ENCODE assay signal across 9 cellular contexts in genomic region chr10:45374451-45375052, GRCh38. TPM values are rescaled to one million over a fixed set of nuclear protein-coding genes. Genes with fewer than 3 reads are reported as not detected.
DNase-seq lines count a peak whose midpoint lies in the region; ATAC-seq and TF ChIP-seq lines count a peak whose summit lies in the region.
"Had no signal": no experiment of that assay in that cellular context is flagged by ENCODE, and none has a peak within 500 bp of the region (broad histone marks: within the 10 kb centered on the region; RNA-seq: fewer than 3 reads in every experiment).

No MANE protein-coding gene starts in this region.

- peak overlapping the region in 16 of 59 donors; percentile 10 to 75 (median 39) for H3K27ac ChIP-seq in dorsolateral prefrontal cortex

- TF ChIP-seq CTCF in dorsolateral prefrontal cortex (IDR thresholded peaks at IDR 0.05 in 54 of 56, conservative IDR thresholded peaks at IDR 0.05 in 2 of 56; ENCODE audit: low read depth in 1 of 56, partially characterized antibody in 56 of 56): no peak

- H3K27ac Mint-ChIP-seq in T-helper 1 cell treated with Interleukin-12 subunit alpha and Interleukin-12 subunit beta and Interleukin-4 antibody, amounts not matched to agents 30 μg/mL and 1 μg/mL, for 36 hours: no peak overlapping the region
- peak overlapping the region; percentile 75 to 98 (median 92) for H3K27ac Mint-ChIP-seq in naive B cell

- H3K4me3 ChIP-seq in dorsolateral prefrontal cortex: peak overlapping the region; percentile 26 to 69 (median 57)

- H3K4me3 Mint-ChIP-seq in T-helper 1 cell treated with Interleukin-12 subunit alpha and Interleukin-12 subunit beta and Interleukin-4 antibody, amounts not matched to agents 30 μg/mL and 1 μg/mL, for 36 hours: peak overlapping the region; percentile 77
- H3K4me3 Mint-ChIP-seq in naive B cell: peak overlapping the region; percentile 86 to 98 (median 96)

- H3K27me3 Mint-ChIP-seq in T-helper 1 cell treated with Interleukin-12 subunit alpha and Interleukin-12 subunit beta and Interleukin-4 antibody, amounts not matched to agents 30 μg/mL and 1 μg/mL, for 36 hours (ENCODE audit: low read depth): peaks cover 60% of the 10 kb centered on the region
- no peaks in the 10 kb centered on the region for H3K27me3 Mint-ChIP-seq in naive B cell

- ATAC-seq in naive B cell (ENCODE audit: low read depth in 2 of 2): no peak

- peaks cover 0 to 56% (median 34%) of the 10 kb centered on the region in 45 donors for H3K27me3 ChIP-seq in dorsolateral prefrontal cortex

- intact Hi-C loops in dorsolateral prefrontal cortex (cut with DNase I): no loop called here

- peaks cover 35% of the 10 kb centered on the region for H3K4me1 Mint-ChIP-seq in T-helper 1 cell treated with Interleukin-12 subunit alpha and Interleukin-12 subunit beta and Interleukin-4 antibody, amounts not matched to agents 30 μg/mL and 1 μg/mL, for 36 hours (ENCODE audit: low read depth)
- peaks cover 68 to 86% (median 84%) of the 10 kb centered on the region in 3 donors for H3K4me1 Mint-ChIP-seq in naive B cell

- DNase-seq in T-helper 1 cell (no peak), HT-29 (ENCODE audit: low spot score) (peak; percentile 73), dorsolateral prefrontal cortex (peak in 1 of 10 donors; percentile 45), naive B cell (no peak), activated gamma-delta T cell treated with Interleukin-2 at 50 U/mL for 16 hours (no peak), NCI-H1092 (lab: John Stamatoyannopoulos, UW) (no peak)
- no peak for DNase-seq in stimulated activated CD4-positive, alpha-beta T cell treated with anti-CD3 and anti-CD28 coated beads, Interleukin-4, amount 100 ng/mL, for 4 hours
- DNase-seq: CD4-positive, CD25-positive, alpha-beta regulatory T cell had no signal

- H3K36me3 Mint-ChIP-seq in T-helper 1 cell treated with Interleukin-12 subunit alpha and Interleukin-12 subunit beta and Interleukin-4 antibody, amounts not matched to agents 30 μg/mL and 1 μg/mL, for 36 hours (ENCODE audit: low read depth): peaks cover 9% of the 10 kb centered on the region
- peaks cover 0 to 20% of the 10 kb centered on the region in 2 donors for H3K36me3 Mint-ChIP-seq in naive B cell
- H3K36me3 Mint-ChIP-seq: CD4-positive, CD25-positive, alpha-beta regulatory T cell had no signal

- H3K9me3 Mint-ChIP-seq in T-helper 1 cell treated with Interleukin-12 subunit alpha and Interleukin-12 subunit beta and Interleukin-4 antibody, amounts not matched to agents 30 μg/mL and 1 μg/mL, for 36 hours: no peaks in the 10 kb centered on the region
- H3K9me3 Mint-ChIP-seq in naive B cell: no peaks in the 10 kb centered on the region
- H3K9me3 Mint-ChIP-seq: CD4-positive, CD25-positive, alpha-beta regulatory T cell had no signal

RNA-seq across cellular contexts. Expression of gene ALOX5, which starts 0.5 kb away (rescaled TPM):
- 28.2 and 43.4 TPM in 2 replicates for total RNA-seq in HT-29 (2014; rRNA removed; shearing (Covaris generic))
- total RNA-seq in dorsolateral prefrontal cortex: 10 to 100 TPM in 45 of 120 experiments, 1 to 10 TPM in 75; 1.6 to 32.2 (median 8.5) TPM
- polyA plus RNA-seq in naive B cell (ENCODE audit: low read depth in 6 of 6): 100 to 1,000 TPM; 120 to 202 (median 153) TPM

RNA-seq across cellular contexts. Expression of gene OR13A1, which starts 59.1 kb away (rescaled TPM):
- not detected in 2 replicates for total RNA-seq in HT-29 (2014; rRNA removed; shearing (Covaris generic))
- total RNA-seq in dorsolateral prefrontal cortex: under 1 TPM in 55 of 120 experiments, not detected in 65; 0.14 to 0.96 (median 0.32) TPM
- 1 to 10 TPM in 1 of 6 donors, under 1 TPM in 3, not detected in 2; 0.16 to 4.0 (median 0.46) TPM for polyA plus RNA-seq in naive B cell (ENCODE audit: low read depth in 6 of 6)
- total RNA-seq: CD4-positive, CD25-positive, alpha-beta regulatory T cell had no signal
